15 cellular contexts compared by ENCODE assay signal in the genomic region with DNA sequence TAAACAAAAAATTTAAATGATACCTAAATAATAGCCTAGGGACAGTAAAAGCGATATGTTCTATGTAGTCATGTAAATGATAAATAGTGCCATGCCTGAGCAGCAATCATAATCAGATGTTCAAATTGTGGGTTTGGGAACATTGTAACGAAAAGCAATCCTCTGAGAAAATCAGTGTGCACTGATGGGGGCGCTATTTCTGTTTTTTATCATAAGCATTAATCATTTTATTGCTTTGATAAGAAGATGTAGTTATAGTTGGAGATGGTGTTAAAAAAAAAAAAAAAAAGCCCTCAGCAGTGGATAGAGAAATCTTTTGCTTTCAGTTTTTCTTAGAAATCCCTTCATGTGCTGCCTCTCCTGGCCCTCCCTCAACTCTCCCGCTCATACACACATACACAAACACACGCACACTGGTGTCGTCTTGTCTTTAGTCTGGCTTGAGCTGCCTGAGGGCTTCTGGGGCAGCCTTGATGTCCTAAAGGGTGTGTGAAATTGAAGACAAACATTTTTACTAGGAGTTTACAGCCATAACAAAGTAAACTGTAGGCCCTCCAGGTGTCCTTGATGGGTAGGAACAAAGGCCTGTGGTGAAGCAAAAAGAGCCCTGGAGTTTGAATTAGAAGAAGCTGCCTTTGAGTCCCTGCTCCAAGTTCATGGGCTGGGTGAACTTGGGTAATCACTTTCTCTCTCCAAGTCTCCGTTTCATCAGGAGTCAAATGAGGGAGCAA.
DNase-seq lines count a peak whose midpoint lies in the region; ATAC-seq and TF ChIP-seq lines count a peak whose summit lies in the region.
"Had no signal": no experiment of that assay in that cellular context is flagged by ENCODE, and none has a peak within 500 bp of the region (broad histone marks: within the 10 kb centered on the region; RNA-seq: fewer than 3 reads in every experiment).

No MANE protein-coding gene starts in this region.

- TF ChIP-seq CTCF in foreskin keratinocyte (conservative IDR thresholded peaks at IDR 0.05) = peak; percentile 24
- TF ChIP-seq CTCF in retinal pigment epithelial cell (conservative IDR thresholded peaks at IDR 0.05; ENCODE audit: low read depth, low read length) = peak; percentile 13

- peaks cover 3% of the 10 kb centered on the region for H3K4me1 ChIP-seq in foreskin keratinocyte
- H3K4me1 ChIP-seq: BLaER1 treated with 17β-estradiol and CSF1 and Interleukin-3, amounts not matched to agents 10 nM and 100 nM; psoas muscle; upper lobe of left lung had no signal

- H3K27me3 ChIP-seq in foreskin keratinocyte = no peaks in the 10 kb centered on the region
- H3K27me3 ChIP-seq: BLaER1 treated with 17β-estradiol and CSF1 and Interleukin-3, amounts not matched to agents 10 nM and 100 nM; upper lobe of left lung had no signal

- DNase-seq in NCI-H2107 treated with DMSO at 0.1 percent for 48 hours (lab: John Stamatoyannopoulos, UW; ENCODE audit: unreplicated experiment) (peak; percentile 65), NCI-H2107 (lab: John Stamatoyannopoulos, UW) (no peak), NCI-H345 (lab: John Stamatoyannopoulos, UW) (peak; percentile 38), foreskin keratinocyte (no peak), retinal pigment epithelial cell (ENCODE audit: low read depth) (no peak), NCI-H187 treated with DMSO at 0.1 percent for 48 hours (lab: John Stamatoyannopoulos, UW) (no peak)
- DNase-seq: amniotic stem cell; central memory CD4-positive, alpha-beta T cell; effector memory CD4-positive, alpha-beta T cell; psoas muscle; stimulated activated naive CD4-positive, alpha-beta T cell; upper lobe of left lung had no signal

- no peak overlapping the region for H3K27ac ChIP-seq in foreskin keratinocyte
- H3K27ac ChIP-seq: BLaER1 treated with 17β-estradiol and CSF1 and Interleukin-3, amounts not matched to agents 10 nM and 100 nM; psoas muscle; upper lobe of left lung had no signal

- no peak overlapping the region for H3K4me3 ChIP-seq in retinal pigment epithelial cell (ENCODE audit: low read length)
- H3K4me3 ChIP-seq: BLaER1 treated with 17β-estradiol and CSF1 and Interleukin-3, amounts not matched to agents 10 nM and 100 nM; psoas muscle; upper lobe of left lung had no signal

- ATAC-seq in foreskin keratinocyte = no peak
- no peak for ATAC-seq in GM18511 (IDR thresholded peaks at IDR 0.05; ENCODE audit: unreplicated experiment)
- no peak for ATAC-seq in GM18498 (IDR thresholded peaks at IDR 0.05; ENCODE audit: unreplicated experiment)
- ATAC-seq: psoas muscle had no signal

Comparison
In these comparisons a context has a peak if more than half of its experiments do, and no peak if none do; other contexts are left out.
1. DNase-seq: peak in NCI-H2107 treated with DMSO at 0.1 percent for 48 hours (single experiment) and NCI-H345 (single experiment); none in NCI-H2107 (single experiment), foreskin keratinocyte (0 of 2), retinal pigment epithelial cell (single experiment) and NCI-H187 treated with DMSO at 0.1 percent for 48 hours (single experiment).